Comparison of ENCODE assay signal across 1 cellular context in genomic region chr4:40200881-40201797, GRCh38.
TF ChIP-seq lines count a peak whose summit lies in the region.

No MANE protein-coding gene starts in this region.

TF ChIP-seq in K562, 482 proteins besides CTCF, POLR2A, EP300 and RAD21 (continued from another document and continues in another):
- TF ChIP-seq ZNF609 (CRISPR knock-in tag; IDR thresholded peaks at IDR 0.05; ENCODE audit: borderline replicate concordance), result no peak
- no peak for TF ChIP-seq PYGO2 (tag; IDR thresholded peaks at IDR 0.05)
- no peak for TF ChIP-seq ILK (tag; IDR thresholded peaks at IDR 0.05; ENCODE audit: borderline replicate concordance, low read depth)
- TF ChIP-seq TCF15 (CRISPR knock-in tag; IDR thresholded peaks at IDR 0.05), result no peak
- no peak for TF ChIP-seq DEAF1 (CRISPR knock-in tag; IDR thresholded peaks at IDR 0.05)
- peak; percentile 84 for TF ChIP-seq NCOA1 (IDR thresholded peaks at IDR 0.05; ENCODE audit: low read depth)
- no peak for TF ChIP-seq NR2C2 (CRISPR knock-in tag; IDR thresholded peaks at IDR 0.05)
- TF ChIP-seq NR2C2 (tag; IDR thresholded peaks at IDR 0.05), result peak; percentile 82
- TF ChIP-seq TARDBP (IDR thresholded peaks at IDR 0.05), result no peak
- no peak for TF ChIP-seq NFXL1 (CRISPR knock-in tag; IDR thresholded peaks at IDR 0.05)
- no peak for TF ChIP-seq MCM2 (IDR thresholded peaks at IDR 0.05; ENCODE audit: low read depth)
- no peak for TF ChIP-seq PATZ1 (CRISPR knock-in tag; IDR thresholded peaks at IDR 0.05; ENCODE audit: borderline replicate concordance)
- no peak for TF ChIP-seq ZBTB12 (CRISPR knock-in tag; IDR thresholded peaks at IDR 0.05)
- TF ChIP-seq ZNF232 (CRISPR knock-in tag; IDR thresholded peaks at IDR 0.05), result no peak
- TF ChIP-seq BCOR (IDR thresholded peaks at IDR 0.05), result no peak
- no peak for TF ChIP-seq ZNF639 (CRISPR knock-in tag; conservative IDR thresholded peaks at IDR 0.05 in 1 of 2, IDR thresholded peaks at IDR 0.05 in 1 of 2)
- no peak; the same call in 1 of the 2 replicates for TF ChIP-seq MAFF (IDR thresholded peaks at IDR 0.05; ENCODE audit: low read length)
- TF ChIP-seq ZNF324 (CRISPR knock-in tag; IDR thresholded peaks at IDR 0.05), result no peak
- no peak for TF ChIP-seq FIP1L1 (IDR thresholded peaks at IDR 0.05; ENCODE audit: low read depth, low read length, poor library complexity, severe bottlenecking)
- no peak for TF ChIP-seq SMC3 (conservative IDR thresholded peaks at IDR 0.05; ENCODE audit: insufficient read depth, low read depth, low read length)
- TF ChIP-seq CHAMP1 (IDR thresholded peaks at IDR 0.05), result no peak
- TF ChIP-seq FOXA1 (IDR thresholded peaks at IDR 0.05; ENCODE audit: borderline replicate concordance), result no peak
- TF ChIP-seq BRF1 (IDR thresholded peaks at IDR 0.05; ENCODE audit: borderline replicate concordance, extremely low read depth, insufficient read length), result no peak
- peak; percentile 63 for TF ChIP-seq NCOR1 (IDR thresholded peaks at IDR 0.05)
- TF ChIP-seq HINFP (tag; conservative IDR thresholded peaks at IDR 0.05; ENCODE audit: low read depth), result no peak
- no peak for TF ChIP-seq ZNF785 (CRISPR knock-in tag; IDR thresholded peaks at IDR 0.05)
- no peak for TF ChIP-seq PHTF2 (CRISPR knock-in tag; IDR thresholded peaks at IDR 0.05)
- TF ChIP-seq RFX7 (CRISPR knock-in tag; IDR thresholded peaks at IDR 0.05), result no peak
- no peak for TF ChIP-seq ZBTB33 (CRISPR knock-in tag; IDR thresholded peaks at IDR 0.05)
- no peak for TF ChIP-seq ZKSCAN8 (CRISPR knock-in tag; IDR thresholded peaks at IDR 0.05)
- TF ChIP-seq MEF2A (IDR thresholded peaks at IDR 0.05; ENCODE audit: control insufficient read depth, low read depth, low read length), result no peak
- no peak for TF ChIP-seq IRF9 (tag; IDR thresholded peaks at IDR 0.05)
- TF ChIP-seq JUNB (CRISPR knock-in tag; conservative IDR thresholded peaks at IDR 0.05), result no peak
- no peak for TF ChIP-seq CSDE1 (IDR thresholded peaks at IDR 0.05)
- TF ChIP-seq ATF3 (IDR thresholded peaks at IDR 0.05), result peak; percentile 86
- no peak for TF ChIP-seq ATF3 (CRISPR knock-in tag; conservative IDR thresholded peaks at IDR 0.05)
- no peak for TF ChIP-seq ZNF212 (CRISPR knock-in tag; IDR thresholded peaks at IDR 0.05)
- TF ChIP-seq MAFG (tag; conservative IDR thresholded peaks at IDR 0.05), result no peak
- no peak for TF ChIP-seq ZNF253 (CRISPR knock-in tag; conservative IDR thresholded peaks at IDR 0.05)
- TF ChIP-seq GABPB2 (CRISPR knock-in tag; conservative IDR thresholded peaks at IDR 0.05), result no peak
- TF ChIP-seq NFATC3 (IDR thresholded peaks at IDR 0.05), result peak; percentile 98
